Comparison of ENCODE assay signal across 8 cellular contexts in the genomic region with DNA sequence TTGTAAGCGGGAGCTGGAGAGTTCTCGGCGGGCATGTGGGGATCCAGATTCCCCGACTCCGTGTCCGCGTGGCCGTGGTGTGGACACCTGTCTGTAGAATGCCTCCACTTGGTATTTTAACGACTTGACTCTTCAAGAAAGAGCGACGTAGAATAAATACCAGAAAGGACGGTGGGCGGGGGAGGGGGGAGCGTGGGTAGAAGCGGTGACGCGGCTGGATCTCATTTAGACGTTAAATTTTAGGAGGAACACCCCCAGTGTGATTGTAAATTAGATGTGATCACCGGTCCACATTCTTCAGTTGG. TPM values are rescaled to one million over a fixed set of nuclear protein-coding genes. Genes with fewer than 3 reads are reported as not detected.
DNase-seq lines count a peak whose midpoint lies in the region; ATAC-seq and TF ChIP-seq lines count a peak whose summit lies in the region.

No MANE protein-coding gene starts in this region.

- H3K4me2 ChIP-seq in trophoblast cell (ENCODE audit: low read length), result peak overlapping the region; percentile 74

- peak overlapping the region; percentile 60 for H2BK120ac ChIP-seq in trophoblast cell (ENCODE audit: insufficient read depth, low read length, poor library complexity)

- peak overlapping the region; percentile 68 for H2BK5ac ChIP-seq in trophoblast cell (ENCODE audit: low read depth, low read length, poor library complexity)

- H3K79me2 ChIP-seq in trophoblast cell (ENCODE audit: control insufficient read depth, insufficient read depth, low read length, poor library complexity), result peaks cover 4% of the 10 kb centered on the region

- peak overlapping the region; percentile 84 for H2BK12ac ChIP-seq in trophoblast cell (ENCODE audit: low read length)

- H4K8ac ChIP-seq in trophoblast cell (ENCODE audit: low read depth, low read length), result peak overlapping the region; percentile 72

- DNase-seq in CD4-positive, alpha-beta T cell, result no peak
- DNase-seq in SJCRH30 (no peak), fibroblast of mammary gland (ENCODE audit: low read depth) (no peak), trophoblast cell (peak; percentile 39 to 47), CD1c-positive myeloid dendritic cell (ENCODE audit: extremely low spot score) (no peak), NCI-H69 (lab: John Stamatoyannopoulos, UW) (no peak)

- H3K27me3 ChIP-seq in CD4-positive, alpha-beta T cell (ENCODE audit: control insufficient read depth, insufficient read depth, low read length), result peaks cover 63% of the 10 kb centered on the region
- H3K27me3 ChIP-seq in SJCRH30, result no peaks in the 10 kb centered on the region
- H3K27me3 ChIP-seq in trophoblast cell (ENCODE audit: insufficient read depth, low read length), result peaks cover 14% of the 10 kb centered on the region

- H3K27me3 Mint-ChIP-seq in CD4-positive, alpha-beta T cell, result peaks cover 46% of the 10 kb centered on the region

- peaks cover 8% of the 10 kb centered on the region for H3K79me1 ChIP-seq in trophoblast cell (ENCODE audit: low read length)

- H3K9ac ChIP-seq in trophoblast cell (ENCODE audit: low read length), result peak overlapping the region; percentile 19

- CTCF ChIA-PET in CD4-positive, alpha-beta T cell (lab: Charles Lee), result no interaction called here

- H3K23ac ChIP-seq in trophoblast cell (ENCODE audit: low read length), result no peak overlapping the region

- ATAC-seq in CD4-positive, alpha-beta T cell (ENCODE audit: poor library complexity), result no peak
- ATAC-seq in HG03378 (IDR thresholded peaks at IDR 0.05; ENCODE audit: unreplicated experiment) (no peak), GM21576 (IDR thresholded peaks at IDR 0.05; ENCODE audit: unreplicated experiment) (no peak)

- no peaks in the 10 kb centered on the region for H3K9me3 ChIP-seq in CD4-positive, alpha-beta T cell (ENCODE audit: control insufficient read depth, low read length)
- no peaks in the 10 kb centered on the region for H3K9me3 ChIP-seq in SJCRH30 (replicated peaks)
- H3K9me3 ChIP-seq in trophoblast cell (ENCODE audit: insufficient read depth, low read depth, low read length), result no peaks in the 10 kb centered on the region

- H3K4me3 Mint-ChIP-seq in CD4-positive, alpha-beta T cell, result peak overlapping the region; percentile 81

- peak overlapping the region; percentile 77 for H4K91ac ChIP-seq in trophoblast cell (ENCODE audit: low read depth, low read length)

- H3K4me1 Mint-ChIP-seq in CD4-positive, alpha-beta T cell (ENCODE audit: low read depth), result no peaks in the 10 kb centered on the region

- H3K14ac ChIP-seq in trophoblast cell (ENCODE audit: low read length), result peak overlapping the region; percentile 92

- H3K9me3 Mint-ChIP-seq in CD4-positive, alpha-beta T cell, result no peaks in the 10 kb centered on the region

- no peak overlapping the region for H3K27ac ChIP-seq in CD4-positive, alpha-beta T cell (ENCODE audit: low read depth, low read length)
- H3K27ac ChIP-seq in SJCRH30 (peak overlapping the region; percentile 92), trophoblast cell (ENCODE audit: low read depth, low read length) (peak overlapping the region; percentile 8)

- WGBS in trophoblast cell (ENCODE audit: extremely low coverage, insufficient coverage, insufficient read length), result no CpG with 5 or more reads among the region's 19 CpGs

- H3K27ac Mint-ChIP-seq in CD4-positive, alpha-beta T cell, result no peak overlapping the region

- peak overlapping the region; percentile 56 for H3K4ac ChIP-seq in trophoblast cell (ENCODE audit: low read depth, low read length)

- no peaks in the 10 kb centered on the region for H3K36me3 Mint-ChIP-seq in CD4-positive, alpha-beta T cell (ENCODE audit: low read depth)

- H3K4me1 ChIP-seq in SJCRH30, result no peaks in the 10 kb centered on the region
- H3K4me1 ChIP-seq in trophoblast cell (ENCODE audit: control insufficient read depth in 1 of 2, insufficient read depth in 2 of 2, low read length in 2 of 2), result peaks cover 3 to 4% of the 10 kb centered on the region in 2 experiments

- H4K12ac ChIP-seq in trophoblast cell (ENCODE audit: low read depth, low read length), result peak overlapping the region; percentile 35

- no peak for TF ChIP-seq CTCF in CD4-positive, alpha-beta T cell (IDR thresholded peaks at IDR 0.05)
- no peak for TF ChIP-seq CTCF in fibroblast of mammary gland (conservative IDR thresholded peaks at IDR 0.05; ENCODE audit: control insufficient read depth, insufficient read depth, low read depth, low read length)

- H2AFZ ChIP-seq in trophoblast cell (ENCODE audit: insufficient read depth, low read length, poor library complexity), result peak overlapping the region; percentile 97

- H2AK5ac ChIP-seq in trophoblast cell (ENCODE audit: low read length), result no peak overlapping the region

- peak overlapping the region; percentile 60 for H3K18ac ChIP-seq in trophoblast cell (ENCODE audit: low read length)

- intact Hi-C loops in CD4-positive, alpha-beta T cell (cut with DNase I, micrococcal nuclease), result no loop called here

- POLR2A ChIA-PET in CD4-positive, alpha-beta T cell (lab: Charles Lee), result no interaction called here

- peak overlapping the region; percentile 86 for H3K4me3 ChIP-seq in SJCRH30
- H3K4me3 ChIP-seq in fibroblast of mammary gland (ENCODE audit: control insufficient read depth, low read depth, low read length), result peak overlapping the region; percentile 65
- H3K4me3 ChIP-seq in trophoblast cell (ENCODE audit: low read depth, low read length), result peak overlapping the region; percentile 66

- H3K36me3 ChIP-seq in SJCRH30, result 0 out of 2 replicates have a peak, but pooled peaks cover 2% of the 10 kb centered on the region
- H3K36me3 ChIP-seq in trophoblast cell (ENCODE audit: control insufficient read depth in 1 of 2, insufficient read depth in 2 of 2, low read length in 2 of 2), result no peaks in the 10 kb centered on the region

RNA-seq across cellular contexts. Expression of gene PYGO1, which starts 0.6 kb away (rescaled TPM):
- not detected for total RNA-seq in CD4-positive, alpha-beta T cell
- total RNA-seq in SJCRH30 (2014; rRNA removed; shearing (Covaris generic)), result 22.0 and 24.3 TPM in 2 replicates
- polyA plus RNA-seq in trophoblast cell (2013), result 2.7 and 2.8 TPM in 2 replicates

Comparison
In these comparisons a context has a peak if more than half of its experiments do, and no peak if none do; other contexts are left out.
1. DNase-seq: peak in trophoblast cell (2 of 2); none in CD4-positive, alpha-beta T cell (0 of 10), SJCRH30 (0 of 2), fibroblast of mammary gland (single experiment), CD1c-positive myeloid dendritic cell (single experiment) and NCI-H69 (single experiment).
2. RNA of gene PYGO1, which starts 0.6 kb away (total RNA-seq): 22.0 to 24.3 TPM in SJCRH30; not detected in CD4-positive, alpha-beta T cell; every median in the first group is over 10 times any median in the second.
3. Peak in every context shown above with its lines, with median percentiles within 50 percentile points of each other: H3K4me3 ChIP-seq.